25 cellular contexts compared by ENCODE assay signal in the genomic region with DNA sequence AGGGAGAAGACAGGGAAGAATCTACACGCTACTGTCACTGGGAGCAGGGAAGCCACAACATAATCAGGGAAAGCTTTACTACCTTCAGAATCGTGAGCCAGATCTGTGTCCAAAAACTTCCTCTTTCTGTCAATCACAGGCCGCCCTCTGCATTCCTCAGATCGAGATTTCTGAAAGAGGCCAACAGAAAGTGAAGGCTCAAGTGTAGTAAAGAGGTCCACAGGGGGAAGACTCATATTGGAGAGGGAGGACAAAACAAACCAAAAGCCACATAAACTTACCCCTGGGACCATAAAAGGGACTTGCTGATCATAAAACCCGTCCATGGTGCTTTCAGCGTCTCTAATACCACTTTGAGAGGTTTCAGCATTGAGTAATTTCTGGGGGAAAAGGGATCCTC. TPM values are rescaled to one million over a fixed set of nuclear protein-coding genes. Genes with fewer than 3 reads are reported as not detected.
DNase-seq lines count a peak whose midpoint lies in the region; ATAC-seq, FAIRE-seq and TF ChIP-seq lines count a peak whose summit lies in the region.
"Had no signal": no experiment of that assay in that cellular context is flagged by ENCODE, and none has a peak within 500 bp of the region (broad histone marks: within the 10 kb centered on the region; RNA-seq: fewer than 3 reads in every experiment).

No MANE protein-coding gene starts in this region.

- H3K4me1 Mint-ChIP-seq in type B pancreatic cell (ENCODE audit: unreplicated experiment): peaks cover 34% of the 10 kb centered on the region

- no peak overlapping the region for H3K4me3 ChIP-seq in HepG2 (replicated peaks in 1 of 3; ENCODE audit: insufficient read depth in 1 of 3, low read depth in 2 of 3, low read length in 3 of 3)
- no peak overlapping the region for H3K4me3 ChIP-seq in right lobe of liver
- peak overlapping the region; percentile 19 for H3K4me3 ChIP-seq in OCI-LY3 (ENCODE audit: low read length)
- no peak overlapping the region for H3K4me3 ChIP-seq in right cardiac atrium (ENCODE audit: low read length)
- H3K4me3 ChIP-seq: esophagus muscularis mucosa, spleen, upper lobe of right lung had no signal

- H3K9me3 Mint-ChIP-seq in type B pancreatic cell: no peaks in the 10 kb centered on the region
- H3K9me3 Mint-ChIP-seq: T-helper 1 cell treated with Interleukin-12 subunit alpha and Interleukin-12 subunit beta and Interleukin-4 antibody, amounts not matched to agents 30 μg/mL and 1 μg/mL, for 36 hours had no signal

- H2AFZ ChIP-seq in HepG2 (ENCODE audit: low read length) (no peak overlapping the region), OCI-LY3 (ENCODE audit: low read depth, low read length) (no peak overlapping the region)

- peaks cover 58% of the 10 kb centered on the region for H3K4me1 ChIP-seq in HepG2 (ENCODE audit: insufficient read depth, low read length)
- peaks cover 0 to 28% (median 0%) of the 10 kb centered on the region in 4 donors for H3K4me1 ChIP-seq in right lobe of liver
- peaks cover 30% of the 10 kb centered on the region for H3K4me1 ChIP-seq in OCI-LY3 (ENCODE audit: low read length)
- H3K4me1 ChIP-seq in right cardiac atrium (ENCODE audit: control insufficient read depth, insufficient read depth, low read length): peaks cover 6% of the 10 kb centered on the region

- peak overlapping the region; percentile 51 for H3K27ac Mint-ChIP-seq in type B pancreatic cell
- H3K27ac Mint-ChIP-seq: T-helper 1 cell treated with Interleukin-12 subunit alpha and Interleukin-12 subunit beta and Interleukin-4 antibody, amounts not matched to agents 30 μg/mL and 1 μg/mL, for 36 hours had no signal

- H4K20me1 ChIP-seq in HepG2 (ENCODE audit: insufficient read depth, low read length): peaks cover 24% of the 10 kb centered on the region
- peaks cover 27% of the 10 kb centered on the region for H4K20me1 ChIP-seq in OCI-LY3 (ENCODE audit: insufficient read depth, low read length)

- peak overlapping the region; percentile 58 for H3K4me3 Mint-ChIP-seq in type B pancreatic cell
- H3K4me3 Mint-ChIP-seq: T-helper 1 cell treated with Interleukin-12 subunit alpha and Interleukin-12 subunit beta and Interleukin-4 antibody, amounts not matched to agents 30 μg/mL and 1 μg/mL, for 36 hours had no signal

- no peak for TF ChIP-seq EP300 in HepG2 (IDR thresholded peaks at IDR 0.05; ENCODE audit: low read depth in 2 of 2, low read length in 2 of 2)
- no peak for TF ChIP-seq EP300 in HepG2 (CRISPR knock-in tag; IDR thresholded peaks at IDR 0.05; ENCODE audit: borderline replicate concordance)

- H3K27me3 ChIP-seq in HepG2 (ENCODE audit: control insufficient read depth in 1 of 2, insufficient read depth in 2 of 2, low read length in 2 of 2) (no peaks in the 10 kb centered on the region; a peak in 1 of 5 replicates), right lobe of liver (no peaks in the 10 kb centered on the region), OCI-LY3 (ENCODE audit: low read depth, low read length) (peaks cover 5% of the 10 kb centered on the region), right cardiac atrium (ENCODE audit: control insufficient read depth, insufficient read depth) (no peaks in the 10 kb centered on the region)
- H3K27me3 ChIP-seq: esophagus muscularis mucosa, upper lobe of right lung had no signal

- DNase-seq in HepG2 (ENCODE audit: low spot score): no peak
- no peak for DNase-seq in right lobe of liver
- no peak for DNase-seq in epithelial cell of prostate (ENCODE audit: low read depth, low spot score)
- no peak for DNase-seq in type B pancreatic cell (ENCODE audit: extremely low spot score, unreplicated experiment)
- DNase-seq in right cardiac atrium: no peak
- no peak for DNase-seq in activated T-cell treated with anti-CD3 and anti-CD28 coated beads for 4 hours
- DNase-seq: activated CD4-positive, alpha-beta T cell treated with anti-CD3 and anti-CD28 coated beads for 1 hour; activated CD8-positive, alpha-beta memory T cell treated with anti-CD3 and anti-CD28 coated beads, Interleukin-2, amount 50 U/mL, for 4 hours; activated naive CD4-positive, alpha-beta T cell; dermis blood vessel endothelial cell; EL; KG1; NCI-H1694; NCI-H69; posterior cingulate gyrus; RPMI8226; spleen; stimulated activated naive CD4-positive, alpha-beta T cell treated with Interleukin-2 at 50 U/mL for 16 hours; upper lobe of right lung had no signal

- CTCF ChIA-PET in HepG2 (lab: Yijun Ruan, JAX; ENCODE audit: low intra/inter-chr PET ratio, low total read pairs): no interaction called here

- H3K27ac ChIP-seq in HepG2 (ENCODE audit: extremely low read length, insufficient read depth, low read length): peak overlapping the region; percentile 5
- H3K27ac ChIP-seq in right lobe of liver: no peak overlapping the region
- H3K27ac ChIP-seq in OCI-LY3 (ENCODE audit: low read length): no peak overlapping the region
- H3K27ac ChIP-seq in epithelial cell of prostate: peak overlapping the region; percentile 98
- H3K27ac ChIP-seq in right cardiac atrium (ENCODE audit: low read length): no peak overlapping the region
- H3K27ac ChIP-seq: esophagus muscularis mucosa, spleen, upper lobe of right lung had no signal

- ATAC-seq in HepG2 (no peak), right lobe of liver (no peak), HG03460 (IDR thresholded peaks at IDR 0.05; ENCODE audit: unreplicated experiment) (no peak), right cardiac atrium (no peak)
- ATAC-seq: upper lobe of right lung had no signal

- H3K79me2 ChIP-seq in HepG2 (ENCODE audit: insufficient read depth, low read length) (peaks cover 67% of the 10 kb centered on the region), OCI-LY3 (ENCODE audit: low read length) (peaks cover 28% of the 10 kb centered on the region)

- H3K9me3 ChIP-seq in HepG2 (ENCODE audit: low read length): no peaks in the 10 kb centered on the region
- no peaks in the 10 kb centered on the region for H3K9me3 ChIP-seq in right lobe of liver
- no peaks in the 10 kb centered on the region for H3K9me3 ChIP-seq in OCI-LY3 (ENCODE audit: insufficient read depth, low read length)
- no peaks in the 10 kb centered on the region for H3K9me3 ChIP-seq in right cardiac atrium (ENCODE audit: control insufficient read depth, low read length)
- H3K9me3 ChIP-seq: esophagus muscularis mucosa, spleen, upper lobe of right lung had no signal

- BruUV-seq in HepG2 (replicated peaks; lab: Mats Ljungman, UMichigan): no TSS peak

- intact Hi-C loops in HepG2 (cut with micrococcal nuclease; ENCODE audit: unreplicated experiment): no loop called here
- intact Hi-C loops in right lobe of liver (cut with DNase I): no loop called here
- intact Hi-C loops in right cardiac atrium (cut with DNase I): loop anchor here in 1 of 4 donors (10.0 kb wide), 1 partner anchor 119 kb away; no protein-coding TSS in a partner anchor

- POLR2A ChIA-PET in HepG2 (lab: Yijun Ruan, JAX): no interaction called here

- FAIRE-seq in HepG2 (lab: Jason Lieb, UNC): no peak
- FAIRE-seq: GM12891, islet of Langerhans had no signal

- TF ChIP-seq CTCF in HepG2 (CRISPR knock-in tag; IDR thresholded peaks at IDR 0.05): no peak
- no peak for TF ChIP-seq CTCF in right lobe of liver (IDR thresholded peaks at IDR 0.05)
- TF ChIP-seq CTCF in OCI-LY3 (IDR thresholded peaks at IDR 0.05; ENCODE audit: low read depth, low read length): no peak
- no peak for TF ChIP-seq CTCF in type B pancreatic cell (conservative IDR thresholded peaks at IDR 0.05)

- H3K9ac ChIP-seq in HepG2 (ENCODE audit: insufficient read depth, low read depth, low read length) (peak overlapping the region; percentile 30; the same call in 1 of the 2 replicates), OCI-LY3 (ENCODE audit: low read length) (no peak overlapping the region)

- in situ Hi-C loops in HepG2 (cut with HindIII; ENCODE audit: extremely low pct_ligation_motif_present, low pct_unique_long_range_greater_than_20kb): no loop called here

- H3K36me3 ChIP-seq in HepG2 (replicated peaks in 1 of 2; ENCODE audit: control insufficient read depth in 1 of 2, insufficient read depth in 2 of 2, low read length in 2 of 2) (peaks cover 0 to 32% of the 10 kb centered on the region in 2 experiments; a peak in 3 of 5 replicates), right lobe of liver (no peaks in the 10 kb centered on the region), OCI-LY3 (replicated peaks; ENCODE audit: low read depth, low read length) (peaks cover 15% of the 10 kb centered on the region)
- H3K36me3 ChIP-seq: esophagus muscularis mucosa, spleen had no signal

- TF ChIP-seq RAD21 in HepG2 (CRISPR knock-in tag; IDR thresholded peaks at IDR 0.05): no peak

- H3K27me3 Mint-ChIP-seq in type B pancreatic cell: peaks cover 36% of the 10 kb centered on the region

- TF ChIP-seq POLR2A in HepG2 (IDR thresholded peaks at IDR 0.05; ENCODE audit: insufficient read depth in 1 of 2, low read depth in 2 of 2, low read length in 2 of 2) (0 out of 4 replicates have a peak, but pooled peaks of 1 of the 2 experiments have one; percentile 33), right lobe of liver (IDR thresholded peaks at IDR 0.05) (no peak)

- H3K4me2 ChIP-seq in HepG2 (ENCODE audit: low read depth, low read length) (peak overlapping the region; percentile 43), OCI-LY3 (ENCODE audit: low read length) (peak overlapping the region; percentile 53)

- WGBS in HepG2 (ENCODE audit: low lambda C conversion rate): 75% methylated on average over 6 of the region's 6 CpGs
- WGBS in right lobe of liver (ENCODE audit: insufficient coverage, low coverage, low lambda C conversion rate, missing lambda C conversion rate): 62% methylated on average over 6 of the region's 6 CpGs
- 76% methylated on average over 6 of the region's 6 CpGs for WGBS in right cardiac atrium

- H3K36me3 Mint-ChIP-seq in type B pancreatic cell: peaks cover 7% of the 10 kb centered on the region

RNA-seq across cellular contexts. Expression of gene ETV5, which starts 3.3 kb away (rescaled TPM):
- total RNA-seq in HepG2 (2016; rRNA removed; fragmentation: Illumina TruSeq; extraction: Trizol) (52.9 and 60.0 TPM in 2 replicates), right lobe of liver (10 to 100 TPM in 2 of 6 experiments, 1 to 10 TPM in 4; 4.5 to 15.4 (median 8.2) TPM), type B pancreatic cell (ENCODE audit: low replicate concordance) (26.4 and 42.2 TPM in 2 replicates), right cardiac atrium (10 to 100 TPM in 1 of 4 donors, 1 to 10 TPM in 3; 6.1 to 35.1 (median 7.3) TPM)
- total RNA-seq in HepG2 (2016; cell fraction: cytosol; rRNA removed; fragmentation: Illumina TruSeq; extraction: Trizol; ENCODE audit: low read depth): 27.8 and 54.7 TPM in 2 replicates
- 49.8 and 52.0 TPM in 2 replicates for total RNA-seq in HepG2 (2016; cell fraction: insoluble cytoplasmic fraction; rRNA removed; fragmentation: Illumina TruSeq; extraction: Trizol)
- total RNA-seq in HepG2 (2016; cell fraction: membrane; rRNA removed; fragmentation: Illumina TruSeq; extraction: Trizol): 37.5 and 57.5 TPM in 2 replicates
- total RNA-seq in HepG2 (2016; cell fraction: nucleus; rRNA removed; fragmentation: Illumina TruSeq; extraction: Trizol): 44.1 and 46.9 TPM in 2 replicates
- polyA plus RNA-seq in HepG2 (2011; rRNA removed) (42.3 and 57.2 TPM in 2 replicates), right cardiac atrium (1.7 TPM)
- polyA plus RNA-seq in HepG2 (2011; cell fraction: cytosol; rRNA removed): 34.8 and 41.1 TPM in 2 replicates
- polyA plus RNA-seq in HepG2 (2011; cell fraction: nucleus; rRNA removed): 45.2 and 55.0 TPM in 2 replicates
- 46.8 and 64.1 TPM in 2 replicates for polyA plus RNA-seq in HepG2 (2012)
- 29.3 and 46.0 TPM in 2 replicates for polyA plus RNA-seq in HepG2 (2016; cell fraction: cytosol; fragmentation: Illumina TruSeq; extraction: Trizol; ENCODE audit: low read depth)
- polyA plus RNA-seq in HepG2 (2016; cell fraction: insoluble cytoplasmic fraction; fragmentation: Illumina TruSeq; extraction: Trizol; ENCODE audit: low read depth): 50.0 and 52.3 TPM in 2 replicates
- 21.9 and 34.1 TPM in 2 replicates for polyA plus RNA-seq in HepG2 (2016; cell fraction: membrane; fragmentation: Illumina TruSeq; extraction: Trizol; ENCODE audit: low read depth)
- polyA plus RNA-seq in HepG2 (2016; cell fraction: nucleus; fragmentation: Illumina TruSeq; extraction: Trizol; ENCODE audit: insufficient read depth, low read depth): 33.7 and 38.9 TPM in 2 replicates
- polyA minus RNA-seq in HepG2 (2011; rRNA and poly(A)+ RNA removed; ENCODE audit: low replicate concordance): 3.4 and 180 TPM in 2 replicates
- 63.8 and 68.6 TPM in 2 replicates for polyA minus RNA-seq in HepG2 (2011; cell fraction: cytosol; rRNA and poly(A)+ RNA removed)
- 116 and 144 TPM in 2 replicates for polyA minus RNA-seq in HepG2 (2011; cell fraction: nucleus; rRNA and poly(A)+ RNA removed)

Comparison
In these comparisons a context has a peak if more than half of its experiments do, and no peak if none do; other contexts are left out.
1. H3K27ac ChIP-seq: peak in HepG2 (single experiment) and epithelial cell of prostate (single experiment); none in right lobe of liver (0 of 3), OCI-LY3 (single experiment) and right cardiac atrium (single experiment).